15 cellular contexts compared by ENCODE assay signal in genomic region chr17:21014498-21014897, GRCh38.
"Had no signal": no experiment of that assay in that cellular context is flagged by ENCODE, and none has a peak within 500 bp of the region (broad histone marks: within the 10 kb centered on the region; RNA-seq: fewer than 3 reads in every experiment).

No MANE protein-coding gene starts in this region.

- H3K4me1 ChIP-seq: breast epithelium had no signal

- H3K27ac ChIP-seq: breast epithelium, left ventricle myocardium inferior, ovary, skin epidermis had no signal

- H3K9me3 Mint-ChIP-seq: activated B cell treated with CpG ODN at 0.5 μM for 24 hours; activated CD4-positive, alpha-beta T cell treated with anti-CD3 and anti-CD28 coated beads, Interleukin-2, amount 10 ng/mL, durations not matched to agents 24 days and 14 days; memory B cell; type B pancreatic cell had no signal

- H3K27ac Mint-ChIP-seq: activated B cell treated with CpG ODN at 0.5 μM for 24 hours; activated CD4-positive, alpha-beta T cell treated with anti-CD3 and anti-CD28 coated beads, Interleukin-2, amount 10 ng/mL, durations not matched to agents 24 days and 14 days; memory B cell; type B pancreatic cell had no signal

- H3K27me3 Mint-ChIP-seq: activated B cell treated with CpG ODN at 0.5 μM for 24 hours; activated CD4-positive, alpha-beta T cell treated with anti-CD3 and anti-CD28 coated beads, Interleukin-2, amount 10 ng/mL, durations not matched to agents 24 days and 14 days; memory B cell; type B pancreatic cell had no signal

- FAIRE-seq: keratinocyte, TTC549 had no signal

- H3K27me3 ChIP-seq: breast epithelium, gastrocnemius medialis, ovary had no signal

- H3K4me3 Mint-ChIP-seq: activated B cell treated with CpG ODN at 0.5 μM for 24 hours; activated CD4-positive, alpha-beta T cell treated with anti-CD3 and anti-CD28 coated beads, Interleukin-2, amount 10 ng/mL, durations not matched to agents 24 days and 14 days; memory B cell; type B pancreatic cell had no signal

- DNase-seq: activated B cell treated with CpG ODN at 0.5 μM for 24 hours; activated CD4-positive, alpha-beta T cell treated with anti-CD3 and anti-CD28 coated beads, Interleukin-2, amount 10 ng/mL, durations not matched to agents 24 days and 14 days; activated gamma-delta T cell; activated T-cell treated with anti-CD3 and anti-CD28 coated beads, Interleukin-2, amount 50 U/mL, for 1 hour; gastrocnemius medialis; left ventricle myocardium inferior; ovary; SIG-M5; T-helper 2 cell had no signal

- H3K9me3 ChIP-seq: breast epithelium, gastrocnemius medialis, left ventricle myocardium inferior, ovary had no signal

- H3K36me3 ChIP-seq: ovary had no signal

- H3K4me3 ChIP-seq: breast epithelium, gastrocnemius medialis, left ventricle myocardium inferior, ovary, skin epidermis had no signal
